Comparison of ENCODE assay signal across 1 cellular context in genomic region chr7:137948845-137949330, GRCh38.
TF ChIP-seq lines count a peak whose summit lies in the region.

No MANE protein-coding gene starts in this region.

TF ChIP-seq in HepG2, 621 proteins besides CTCF, POLR2A, EP300 and RAD21 (continued from another document and continues in another):
- TF ChIP-seq, protein P1, sequence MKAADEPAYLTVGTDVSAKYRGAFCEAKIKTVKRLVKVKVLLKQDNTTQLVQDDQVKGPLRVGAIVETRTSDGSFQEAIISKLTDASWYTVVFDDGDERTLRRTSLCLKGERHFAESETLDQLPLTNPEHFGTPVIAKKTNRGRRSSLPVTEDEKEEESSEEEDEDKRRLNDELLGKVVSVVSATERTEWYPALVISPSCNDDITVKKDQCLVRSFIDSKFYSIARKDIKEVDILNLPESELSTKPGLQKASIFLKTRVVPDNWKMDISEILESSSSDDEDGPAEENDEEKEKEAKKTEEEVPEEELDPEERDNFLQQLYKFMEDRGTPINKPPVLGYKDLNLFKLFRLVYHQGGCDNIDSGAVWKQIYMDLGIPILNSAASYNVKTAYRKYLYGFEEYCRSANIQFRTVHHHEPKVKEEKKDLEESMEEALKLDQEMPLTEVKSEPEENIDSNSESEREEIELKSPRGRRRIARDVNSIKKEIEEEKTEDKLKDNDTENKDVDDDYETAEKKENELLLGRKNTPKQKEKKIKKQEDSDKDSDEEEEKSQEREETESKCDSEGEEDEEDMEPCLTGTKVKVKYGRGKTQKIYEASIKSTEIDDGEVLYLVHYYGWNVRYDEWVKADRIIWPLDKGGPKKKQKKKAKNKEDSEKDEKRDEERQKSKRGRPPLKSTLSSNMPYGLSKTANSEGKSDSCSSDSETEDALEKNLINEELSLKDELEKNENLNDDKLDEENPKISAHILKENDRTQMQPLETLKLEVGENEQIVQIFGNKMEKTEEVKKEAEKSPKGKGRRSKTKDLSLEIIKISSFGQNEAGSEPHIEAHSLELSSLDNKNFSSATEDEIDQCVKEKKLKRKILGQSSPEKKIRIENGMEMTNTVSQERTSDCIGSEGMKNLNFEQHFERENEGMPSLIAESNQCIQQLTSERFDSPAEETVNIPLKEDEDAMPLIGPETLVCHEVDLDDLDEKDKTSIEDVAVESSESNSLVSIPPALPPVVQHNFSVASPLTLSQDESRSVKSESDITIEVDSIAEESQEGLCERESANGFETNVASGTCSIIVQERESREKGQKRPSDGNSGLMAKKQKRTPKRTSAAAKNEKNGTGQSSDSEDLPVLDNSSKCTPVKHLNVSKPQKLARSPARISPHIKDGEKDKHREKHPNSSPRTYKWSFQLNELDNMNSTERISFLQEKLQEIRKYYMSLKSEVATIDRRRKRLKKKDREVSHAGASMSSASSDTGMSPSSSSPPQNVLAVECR (CRISPR knock-in tag; IDR thresholded peaks at IDR 0.05; ENCODE audit: borderline replicate concordance) = peak; percentile 28; the same call in 1 of the 2 replicates
- peak; percentile 72 for TF ChIP-seq ATF2 (CRISPR knock-in tag; IDR thresholded peaks at IDR 0.05)
- TF ChIP-seq ZNF160 (CRISPR knock-in tag; IDR thresholded peaks at IDR 0.05) = no peak
- no peak for TF ChIP-seq TBX3 (IDR thresholded peaks at IDR 0.05; ENCODE audit: borderline replicate concordance)
- no peak for TF ChIP-seq LBX2 (CRISPR knock-in tag; IDR thresholded peaks at IDR 0.05; ENCODE audit: borderline replicate concordance)
- TF ChIP-seq ZNF326 (CRISPR knock-in tag; IDR thresholded peaks at IDR 0.05; ENCODE audit: borderline replicate concordance) = no peak
- TF ChIP-seq POLR2G (IDR thresholded peaks at IDR 0.05; ENCODE audit: low read depth, low read length) = peak; percentile 73
- TF ChIP-seq, protein P2, sequence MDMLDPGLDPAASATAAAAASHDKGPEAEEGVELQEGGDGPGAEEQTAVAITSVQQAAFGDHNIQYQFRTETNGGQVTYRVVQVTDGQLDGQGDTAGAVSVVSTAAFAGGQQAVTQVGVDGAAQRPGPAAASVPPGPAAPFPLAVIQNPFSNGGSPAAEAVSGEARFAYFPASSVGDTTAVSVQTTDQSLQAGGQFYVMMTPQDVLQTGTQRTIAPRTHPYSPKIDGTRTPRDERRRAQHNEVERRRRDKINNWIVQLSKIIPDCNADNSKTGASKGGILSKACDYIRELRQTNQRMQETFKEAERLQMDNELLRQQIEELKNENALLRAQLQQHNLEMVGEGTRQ (IDR thresholded peaks at IDR 0.05; ENCODE audit: low read depth, low read length) = no peak
- TF ChIP-seq, protein P2 (CRISPR knock-in tag; IDR thresholded peaks at IDR 0.05; ENCODE audit: borderline replicate concordance) = no peak
- no peak for TF ChIP-seq AHR (CRISPR knock-in tag; IDR thresholded peaks at IDR 0.05)
- TF ChIP-seq, protein P3, sequence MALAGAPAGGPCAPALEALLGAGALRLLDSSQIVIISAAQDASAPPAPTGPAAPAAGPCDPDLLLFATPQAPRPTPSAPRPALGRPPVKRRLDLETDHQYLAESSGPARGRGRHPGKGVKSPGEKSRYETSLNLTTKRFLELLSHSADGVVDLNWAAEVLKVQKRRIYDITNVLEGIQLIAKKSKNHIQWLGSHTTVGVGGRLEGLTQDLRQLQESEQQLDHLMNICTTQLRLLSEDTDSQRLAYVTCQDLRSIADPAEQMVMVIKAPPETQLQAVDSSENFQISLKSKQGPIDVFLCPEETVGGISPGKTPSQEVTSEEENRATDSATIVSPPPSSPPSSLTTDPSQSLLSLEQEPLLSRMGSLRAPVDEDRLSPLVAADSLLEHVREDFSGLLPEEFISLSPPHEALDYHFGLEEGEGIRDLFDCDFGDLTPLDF (CRISPR knock-in tag; IDR thresholded peaks at IDR 0.05) = no peak
- TF ChIP-seq ZNF10 (CRISPR knock-in tag; IDR thresholded peaks at IDR 0.05; ENCODE audit: borderline replicate concordance, low read depth) = no peak
- no peak for TF ChIP-seq GTF2F1 (IDR thresholded peaks at IDR 0.05; ENCODE audit: low read length)
- no peak for TF ChIP-seq ZNF790 (CRISPR knock-in tag; IDR thresholded peaks at IDR 0.05; ENCODE audit: borderline replicate concordance)
- TF ChIP-seq ZNF619 (CRISPR knock-in tag; IDR thresholded peaks at IDR 0.05) = no peak
- TF ChIP-seq KLF13 (CRISPR knock-in tag; IDR thresholded peaks at IDR 0.05) = no peak
- no peak for TF ChIP-seq ARNTL (CRISPR knock-in tag; IDR thresholded peaks at IDR 0.05)
- TF ChIP-seq, protein P4, sequence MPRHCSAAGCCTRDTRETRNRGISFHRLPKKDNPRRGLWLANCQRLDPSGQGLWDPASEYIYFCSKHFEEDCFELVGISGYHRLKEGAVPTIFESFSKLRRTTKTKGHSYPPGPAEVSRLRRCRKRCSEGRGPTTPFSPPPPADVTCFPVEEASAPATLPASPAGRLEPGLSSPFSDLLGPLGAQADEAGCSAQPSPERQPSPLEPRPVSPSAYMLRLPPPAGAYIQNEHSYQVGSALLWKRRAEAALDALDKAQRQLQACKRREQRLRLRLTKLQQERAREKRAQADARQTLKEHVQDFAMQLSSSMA (CRISPR knock-in tag; IDR thresholded peaks at IDR 0.05) = no peak
- 0 out of 2 replicates have a peak, but pooled peaks have one; percentile 21 for TF ChIP-seq PRDM10 (CRISPR knock-in tag; IDR thresholded peaks at IDR 0.05; ENCODE audit: low read depth)
- no peak for TF ChIP-seq ZNF557 (CRISPR knock-in tag; IDR thresholded peaks at IDR 0.05)
- no peak for TF ChIP-seq FOSL1 (CRISPR knock-in tag; IDR thresholded peaks at IDR 0.05; ENCODE audit: borderline replicate concordance)
- peak; percentile 25; the same call in 1 of the 2 replicates for TF ChIP-seq ZNF281 (CRISPR knock-in tag; IDR thresholded peaks at IDR 0.05; ENCODE audit: borderline replicate concordance)
- TF ChIP-seq AGO2 (optimal IDR thresholded peaks at IDR 0.05; ENCODE audit: low read depth, low read length) = no peak
- no peak for TF ChIP-seq HMGA1 (CRISPR knock-in tag; conservative IDR thresholded peaks at IDR 0.05)
- TF ChIP-seq GZF1 (CRISPR knock-in tag; IDR thresholded peaks at IDR 0.05) = no peak
- peak; percentile 83 for TF ChIP-seq HMG20A (CRISPR knock-in tag; IDR thresholded peaks at IDR 0.05; ENCODE audit: borderline replicate concordance)
- TF ChIP-seq BRCA1 (CRISPR knock-in tag; IDR thresholded peaks at IDR 0.05) = no peak
- no peak for TF ChIP-seq FOXP1 (IDR thresholded peaks at IDR 0.05)
- TF ChIP-seq FOXP1 (CRISPR knock-in tag; IDR thresholded peaks at IDR 0.05) = peak; percentile 87
- peak; percentile 84; the same call in 1 of the 2 replicates for TF ChIP-seq IRF2 (CRISPR knock-in tag; IDR thresholded peaks at IDR 0.05)
- peak; percentile 79; the same call in 1 of the 2 replicates for TF ChIP-seq NR2F2 (IDR thresholded peaks at IDR 0.05; ENCODE audit: borderline replicate concordance, low read depth)
- no peak for TF ChIP-seq ATRX (CRISPR knock-in tag; IDR thresholded peaks at IDR 0.05; ENCODE audit: borderline replicate concordance)
- TF ChIP-seq NCOA1 (CRISPR knock-in tag; IDR thresholded peaks at IDR 0.05) = no peak
- TF ChIP-seq SALL2 (CRISPR knock-in tag; IDR thresholded peaks at IDR 0.05) = no peak
- no peak for TF ChIP-seq REXO4 (CRISPR knock-in tag; IDR thresholded peaks at IDR 0.05; ENCODE audit: borderline replicate concordance)
- TF ChIP-seq ZNF605 (CRISPR knock-in tag; IDR thresholded peaks at IDR 0.05) = no peak
- TF ChIP-seq ZNF264 (CRISPR knock-in tag; IDR thresholded peaks at IDR 0.05) = no peak
- TF ChIP-seq CHCHD3 (CRISPR knock-in tag; IDR thresholded peaks at IDR 0.05) = no peak
- no peak for TF ChIP-seq ZNF350 (CRISPR knock-in tag; IDR thresholded peaks at IDR 0.05; ENCODE audit: borderline replicate concordance, low read depth)
- no peak for TF ChIP-seq ZNF530 (CRISPR knock-in tag; IDR thresholded peaks at IDR 0.05; ENCODE audit: low read depth)
- TF ChIP-seq, protein P5, sequence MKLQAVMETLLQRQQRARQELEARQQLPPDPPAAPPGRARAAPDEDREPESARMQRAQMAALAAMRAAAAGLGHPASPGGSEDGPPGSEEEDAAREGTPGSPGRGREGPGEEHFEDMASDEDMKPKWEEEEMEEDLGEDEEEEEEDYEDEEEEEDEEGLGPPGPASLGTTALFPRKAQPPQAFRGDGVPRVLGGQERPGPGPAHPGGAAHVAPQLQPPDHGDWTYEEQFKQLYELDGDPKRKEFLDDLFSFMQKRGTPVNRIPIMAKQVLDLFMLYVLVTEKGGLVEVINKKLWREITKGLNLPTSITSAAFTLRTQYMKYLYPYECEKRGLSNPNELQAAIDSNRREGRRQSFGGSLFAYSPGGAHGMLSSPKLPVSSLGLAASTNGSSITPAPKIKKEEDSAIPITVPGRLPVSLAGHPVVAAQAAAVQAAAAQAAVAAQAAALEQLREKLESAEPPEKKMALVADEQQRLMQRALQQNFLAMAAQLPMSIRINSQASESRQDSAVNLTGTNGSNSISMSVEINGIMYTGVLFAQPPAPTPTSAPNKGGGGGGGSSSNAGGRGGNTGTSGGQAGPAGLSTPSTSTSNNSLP (IDR thresholded peaks at IDR 0.05; ENCODE audit: low read depth, low read length) = peak; percentile 51; the same call in 1 of the 2 replicates
